14 cellular contexts compared by ENCODE assay signal in the genomic region with DNA sequence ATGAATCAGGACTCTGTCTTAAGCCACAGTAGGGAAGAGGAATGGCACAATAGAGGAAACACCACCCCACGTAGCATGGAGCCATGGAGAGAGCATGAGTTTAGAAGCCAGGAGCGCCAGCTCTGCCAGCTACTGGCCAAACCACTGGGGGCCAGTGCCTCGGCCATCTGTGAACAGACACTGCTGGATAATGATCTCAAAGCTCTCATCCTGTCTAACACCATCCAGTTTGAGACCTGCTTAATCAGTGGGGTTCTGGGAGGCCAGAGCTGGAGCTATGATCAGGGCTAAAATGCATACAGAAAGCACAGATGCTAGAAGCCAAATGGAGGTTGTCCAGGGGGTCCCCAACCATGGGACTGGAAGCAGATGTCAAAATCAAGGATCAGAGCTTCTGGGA.
DNase-seq lines count a peak whose midpoint lies in the region; ATAC-seq and TF ChIP-seq lines count a peak whose summit lies in the region.
"Had no signal": no experiment of that assay in that cellular context is flagged by ENCODE, and none has a peak within 500 bp of the region (broad histone marks: within the 10 kb centered on the region; RNA-seq: fewer than 3 reads in every experiment).

No MANE protein-coding gene starts in this region.

- TF ChIP-seq EP300 in sigmoid colon (IDR thresholded peaks at IDR 0.05) = no peak

- H3K27ac ChIP-seq in GM23248 (peak overlapping the region; percentile 51), RWPE2 (ENCODE audit: poor library complexity, severe bottlenecking) (peak overlapping the region; percentile 18), sigmoid colon (no peak overlapping the region), trophoblast cell (ENCODE audit: low read depth, low read length) (no peak overlapping the region)

- no peak overlapping the region for H4K12ac ChIP-seq in trophoblast cell (ENCODE audit: low read depth, low read length)

- H3K9me2 ChIP-seq in GM23248 (ENCODE audit: insufficient read depth) = no peaks in the 10 kb centered on the region

- H3K27me3 ChIP-seq in GM23248 (replicated peaks; ENCODE audit: insufficient read depth) (peaks cover 50% of the 10 kb centered on the region), RWPE2 (ENCODE audit: insufficient read depth, poor library complexity, severe bottlenecking) (no peaks in the 10 kb centered on the region), sigmoid colon (no peaks in the 10 kb centered on the region), trophoblast cell (ENCODE audit: insufficient read depth, low read length) (no peaks in the 10 kb centered on the region)
- H3K27me3 ChIP-seq: MG63 had no signal

- H3K9me3 ChIP-seq in GM23248 (ENCODE audit: low read depth) (no peaks in the 10 kb centered on the region), RWPE2 (ENCODE audit: severe bottlenecking) (no peaks in the 10 kb centered on the region), sigmoid colon (no peaks in the 10 kb centered on the region), trophoblast cell (ENCODE audit: insufficient read depth, low read depth, low read length) (no peaks in the 10 kb centered on the region)
- H3K9me3 ChIP-seq: MG63 had no signal

- ATAC-seq in RWPE2 (ENCODE audit: low read depth) (no peak), GM21786 (IDR thresholded peaks at IDR 0.05; ENCODE audit: unreplicated experiment) (no peak)

- H3K18ac ChIP-seq in trophoblast cell (ENCODE audit: low read length) = no peak overlapping the region

- WGBS in GM23248 (ENCODE audit: low coverage in 1 of 2, low lambda C conversion rate in 2 of 2, missing lambda C conversion rate in 2 of 2), 2 experiments = 73 to 81% methylated on average over 3 of the region's 3 CpGs
- WGBS in sigmoid colon, 2 donors = 66 to 91% methylated on average over 3 of the region's 3 CpGs
- WGBS in trophoblast cell (ENCODE audit: extremely low coverage, insufficient coverage, insufficient read length) = no CpG with 5 or more reads among the region's 3 CpGs

- no peak overlapping the region for H4K91ac ChIP-seq in trophoblast cell (ENCODE audit: low read depth, low read length)

- H3K36me3 ChIP-seq in GM23248 (ENCODE audit: low read depth) (no peaks in the 10 kb centered on the region), RWPE2 (ENCODE audit: low read depth) (no peaks in the 10 kb centered on the region), sigmoid colon (no peaks in the 10 kb centered on the region), trophoblast cell (ENCODE audit: control insufficient read depth in 1 of 2, insufficient read depth in 2 of 2, low read length in 2 of 2) (no peaks in the 10 kb centered on the region)
- H3K36me3 ChIP-seq: MG63 had no signal

- H2BK12ac ChIP-seq in trophoblast cell (ENCODE audit: low read length) = no peak overlapping the region

- H2AFZ ChIP-seq in GM23248 = no peak overlapping the region
- H2AFZ ChIP-seq in trophoblast cell (ENCODE audit: insufficient read depth, low read length, poor library complexity) = no peak overlapping the region

- no peak overlapping the region for H3K23ac ChIP-seq in trophoblast cell (ENCODE audit: low read length)

- H2AK5ac ChIP-seq in trophoblast cell (ENCODE audit: low read length) = no peak overlapping the region

- H3K4me2 ChIP-seq in GM23248 (ENCODE audit: unreplicated experiment) (peak overlapping the region; percentile 45), trophoblast cell (ENCODE audit: low read length) (no peak overlapping the region)

- H4K8ac ChIP-seq in trophoblast cell (ENCODE audit: low read depth, low read length) = no peak overlapping the region

- H3F3A ChIP-seq in GM23248 (ENCODE audit: insufficient read depth) = no peaks in the 10 kb centered on the region; the same call in 1 of the 2 replicates

- no peak for TF ChIP-seq POLR2A in sigmoid colon (IDR thresholded peaks at IDR 0.05)

- H4K20me1 ChIP-seq in GM23248 (ENCODE audit: insufficient read depth) = no peaks in the 10 kb centered on the region

- H3K79me1 ChIP-seq in trophoblast cell (ENCODE audit: low read length) = no peaks in the 10 kb centered on the region

- H3K4ac ChIP-seq in trophoblast cell (ENCODE audit: low read depth, low read length) = no peak overlapping the region

- TF ChIP-seq CTCF in RWPE2 (IDR thresholded peaks at IDR 0.05; ENCODE audit: poor library complexity, severe bottlenecking) (no peak), sigmoid colon (IDR thresholded peaks at IDR 0.05) (no peak)

- H3K79me2 ChIP-seq in GM23248 (ENCODE audit: insufficient read depth) (no peaks in the 10 kb centered on the region), trophoblast cell (ENCODE audit: control insufficient read depth, insufficient read depth, low read length, poor library complexity) (no peaks in the 10 kb centered on the region)

- peak overlapping the region; percentile 16; the same call in 1 of the 2 replicates for H3K9ac ChIP-seq in GM23248
- no peak overlapping the region for H3K9ac ChIP-seq in trophoblast cell (ENCODE audit: low read length)

- H3K4me1 ChIP-seq in GM23248 (ENCODE audit: insufficient read depth) (peaks cover 16% of the 10 kb centered on the region), RWPE2 (ENCODE audit: insufficient read depth, poor library complexity, severe bottlenecking) (peaks cover 11% of the 10 kb centered on the region), sigmoid colon (peaks cover 0 to 12% (median 3%) of the 10 kb centered on the region in 4 donors), trophoblast cell (ENCODE audit: control insufficient read depth in 1 of 2, insufficient read depth in 2 of 2, low read length in 2 of 2) (peaks cover 19 to 22% of the 10 kb centered on the region in 2 experiments)

- no peak for DNase-seq in GM23248
- DNase-seq in RWPE2 (ENCODE audit: low spot score) = no peak
- peak; percentile 4 for DNase-seq in glomerular visceral epithelial cell (ENCODE audit: extremely low spot score)
- DNase-seq in sigmoid colon = peak; percentile 13
- no peak for DNase-seq in HUDEP-2 (lab: John Stamatoyannopoulos, UW; ENCODE audit: unreplicated experiment in 76 of 76)
- DNase-seq in activated CD8-positive, alpha-beta memory T cell treated with anti-CD3 and anti-CD28 coated beads, Interleukin-2, amount 50 U/mL, for 48 hours = no peak
- DNase-seq in trophoblast cell = no peak
- DNase-seq: DMS 273 treated with DMSO at 0.1 percent for 48 hours, NCI-H1092 treated with DMSO at 0.1 percent for 48 hours, NCI-H1694 treated with DMSO at 0.1 percent for 48 hours, NCI-H446, NCI-H748 treated with DMSO at 0.1 percent for 48 hours had no signal

- H3K4me3 ChIP-seq in GM23248 (no peak overlapping the region), RWPE2 (ENCODE audit: severe bottlenecking) (no peak overlapping the region), sigmoid colon (no peak overlapping the region), trophoblast cell (ENCODE audit: low read depth, low read length) (no peak overlapping the region)
- H3K4me3 ChIP-seq: MG63 had no signal

- in situ Hi-C loops in GM23248 (cut with MboI) = no loop called here

- H2BK120ac ChIP-seq in trophoblast cell (ENCODE audit: insufficient read depth, low read length, poor library complexity) = no peak overlapping the region

- no peak overlapping the region for H2BK5ac ChIP-seq in trophoblast cell (ENCODE audit: low read depth, low read length, poor library complexity)

- intact Hi-C loops in sigmoid colon (cut with DNase I) = no loop called here

- no peak overlapping the region for H3K14ac ChIP-seq in trophoblast cell (ENCODE audit: low read length)

Comparison
In these comparisons a context has a peak if more than half of its experiments do, and no peak if none do; other contexts are left out.
1. DNase-seq: peak in glomerular visceral epithelial cell (single experiment) and sigmoid colon (single experiment); none in GM23248 (single experiment), RWPE2 (single experiment), HUDEP-2 (0 of 76), activated CD8-positive, alpha-beta memory T cell treated with anti-CD3 and anti-CD28 coated beads, Interleukin-2, amount 50 U/mL, for 48 hours (single experiment) and trophoblast cell (0 of 2).
2. H3K27ac ChIP-seq: peak in GM23248 (single experiment) and RWPE2 (single experiment); none in sigmoid colon (0 of 4) and trophoblast cell (single experiment).